ENCODE assay signal across 14 cellular contexts in the genomic region with DNA sequence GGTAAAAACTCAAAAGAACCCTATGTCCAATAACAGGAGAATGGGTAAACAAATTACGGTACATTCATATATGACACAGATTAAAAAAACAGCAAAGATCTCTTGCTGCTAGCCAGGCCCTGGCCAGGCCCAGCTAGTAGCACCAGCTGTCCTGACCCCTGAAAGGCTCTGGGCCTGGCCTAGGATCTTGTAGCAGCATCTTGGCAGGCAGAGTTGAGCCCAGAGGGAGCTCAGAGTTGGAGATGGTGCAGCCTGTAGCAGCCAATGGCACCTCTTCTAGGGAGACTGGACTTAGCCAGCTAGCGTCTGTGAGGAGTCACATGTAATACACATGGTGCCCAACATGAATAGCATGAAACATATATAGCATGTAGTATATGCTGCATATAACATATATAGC.
"Had no signal": no experiment of that assay in that cellular context is flagged by ENCODE, and none has a peak within 500 bp of the region (broad histone marks: within the 10 kb centered on the region; RNA-seq: fewer than 3 reads in every experiment).

No MANE protein-coding gene starts in this region.

- H3K27me3 ChIP-seq: colonic mucosa, foreskin keratinocyte, hepatocyte, uterus had no signal

- H3K27ac ChIP-seq: colonic mucosa, foreskin keratinocyte, hepatocyte, lower lobe of right lung, uterus had no signal

- ATAC-seq: foreskin keratinocyte, lower lobe of right lung had no signal

- H3K36me3 ChIP-seq: colonic mucosa, lower lobe of right lung, uterus had no signal

- H3K4me1 ChIP-seq: colonic mucosa, foreskin keratinocyte, lower lobe of right lung, uterus had no signal

- H3K9me3 ChIP-seq: colonic mucosa, lower lobe of right lung, uterus had no signal

- DNase-seq: colonic mucosa; dermis blood vessel endothelial cell; erythroblast; foreskin keratinocyte; lower lobe of right lung; mesendoderm; naive thymus-derived CD4-positive, alpha-beta T cell; nephron progenitor cell; stimulated activated CD4-positive, alpha-beta T cell treated with anti-CD3 and anti-CD28 coated beads, Interleukin-2, amount 100 ng/mL, for 48 hours; stimulated activated naive CD4-positive, alpha-beta T cell treated with Interleukin-2 at 50 U/mL for 16 hours; trophoblast cell; uterus had no signal

- H3K4me3 ChIP-seq: colonic mucosa, hepatocyte, lower lobe of right lung, smooth muscle cell, uterus had no signal
